Comparison of ENCODE assay signal across 13 cellular contexts in genomic region chr2:196591004-196591403, GRCh38. TPM values are rescaled to one million over a fixed set of nuclear protein-coding genes. Genes with fewer than 3 reads are reported as not detected.
"Had no signal": no experiment of that assay in that cellular context is flagged by ENCODE, and none has a peak within 500 bp of the region (broad histone marks: within the 10 kb centered on the region; RNA-seq: fewer than 3 reads in every experiment).

No MANE protein-coding gene starts in this region.

- H3K36me3 Mint-ChIP-seq: immature natural killer cell; natural killer cell treated with Interleukin-12 subunit alpha and Interleukin-12 subunit beta and Interleukin-15 and Interleukin-18, amount 100 ng/mL, for 72 hours had no signal

- H3K36me3 ChIP-seq: adrenal gland, pancreas, tibial artery had no signal

- H3K4me1 ChIP-seq: pancreas had no signal

- H3K27ac Mint-ChIP-seq: immature natural killer cell; natural killer cell treated with Interleukin-12 subunit alpha and Interleukin-12 subunit beta and Interleukin-15 and Interleukin-18, amount 100 ng/mL, for 72 hours; T-helper 2 cell treated with Interferon-gamma antibody and Interleukin-4, amounts not matched to agents 5 μg/mL and 100 μg/mL, for 36 hours had no signal

- H3K4me3 Mint-ChIP-seq: natural killer cell treated with Interleukin-12 subunit alpha and Interleukin-12 subunit beta and Interleukin-15 and Interleukin-18, amount 100 ng/mL, for 72 hours; T-helper 2 cell treated with Interferon-gamma antibody and Interleukin-4, amounts not matched to agents 5 μg/mL and 100 μg/mL, for 36 hours had no signal

- H3K4me3 ChIP-seq: adrenal gland, pancreas, tibial artery had no signal

- H3K27ac ChIP-seq: adrenal gland, pancreas, tibial artery had no signal

- H3K9me3 ChIP-seq: adrenal gland, pancreas, tibial artery had no signal

- DNase-seq: activated CD4-positive, alpha-beta T cell treated with anti-CD3 and anti-CD28 coated beads, Interleukin-2, amount 50 U/mL, for 4 hours; activated CD4-positive, CD25-positive, alpha-beta regulatory T cell treated with anti-CD3 and anti-CD28 coated beads, Interleukin-2, amount 50 U/mL, for 72 hours; activated naive CD4-positive, alpha-beta T cell treated with anti-CD3 and anti-CD28 coated beads, Interleukin-2, amount 50 U/mL, for 16 hours; activated T-cell treated with anti-CD3 and anti-CD28 coated beads, Interleukin-2, amount 50 U/mL, for 1 hour; adrenal gland; immature natural killer cell; mammary epithelial cell; pancreas; stimulated activated CD4-positive, alpha-beta T cell treated with anti-CD3 and anti-CD28 coated beads, Interleukin-15, amount 100 ng/mL, for 24 hours; SW 1271; tibial artery had no signal

- H3K27me3 ChIP-seq: tibial artery had no signal

- H3K9me3 Mint-ChIP-seq: natural killer cell treated with Interleukin-12 subunit alpha and Interleukin-12 subunit beta and Interleukin-15 and Interleukin-18, amount 100 ng/mL, for 72 hours had no signal

- ATAC-seq: natural killer cell treated with Interleukin-12 subunit alpha and Interleukin-12 subunit beta and Interleukin-15 and Interleukin-18, amount 100 ng/mL, for 72 hours; pancreas had no signal

RNA-seq across cellular contexts. Expression of gene CCDC150, which starts 48.5 kb away (rescaled TPM):
- polyA plus RNA-seq: immature natural killer cell had no signal
